ENCODE assay signal across 8 cellular contexts in the genomic region with DNA sequence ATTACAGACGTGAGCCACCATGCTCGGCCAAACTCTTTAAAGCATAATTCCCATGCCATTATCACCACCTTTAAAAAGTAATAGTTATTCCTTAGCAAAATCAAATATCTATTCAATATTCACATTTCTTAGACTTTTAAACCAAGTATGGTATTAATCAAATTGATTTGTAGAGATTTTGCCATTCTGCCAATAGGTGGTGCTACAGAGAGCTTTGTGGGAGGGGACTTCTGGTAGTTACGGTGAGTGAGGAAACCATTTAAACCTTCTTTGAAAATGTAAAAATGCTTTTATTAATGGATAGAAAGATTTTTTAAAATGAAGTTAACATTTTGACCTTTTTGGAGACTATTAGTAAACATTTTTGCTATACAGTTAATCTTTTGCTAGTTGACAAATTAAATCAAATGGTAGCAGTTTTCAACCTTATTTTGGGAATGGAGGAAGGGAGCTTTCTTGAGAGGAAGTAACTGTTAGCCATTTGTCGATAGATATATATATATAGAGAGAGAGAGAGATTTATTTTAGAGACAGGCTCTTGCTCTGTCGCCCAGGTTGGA. TPM values are rescaled to one million over a fixed set of nuclear protein-coding genes. Genes with fewer than 3 reads are reported as not detected.
DNase-seq lines count a peak whose midpoint lies in the region; ATAC-seq and TF ChIP-seq lines count a peak whose summit lies in the region.

No MANE protein-coding gene starts in this region.

- H3K27ac ChIP-seq in RWPE2 (ENCODE audit: poor library complexity, severe bottlenecking): no peak overlapping the region
- H3K27ac ChIP-seq in esophagus squamous epithelium: no peak overlapping the region
- no peak overlapping the region for H3K27ac ChIP-seq in spleen

- TF ChIP-seq POLR2A in esophagus squamous epithelium (IDR thresholded peaks at IDR 0.05) (no peak), spleen (IDR thresholded peaks at IDR 0.05) (no peak)

- peaks cover 14% of the 10 kb centered on the region for H3K36me3 ChIP-seq in RWPE2 (ENCODE audit: low read depth)
- peaks cover 4 to 98% (median 25%) of the 10 kb centered on the region in 3 donors for H3K36me3 ChIP-seq in esophagus squamous epithelium
- peaks cover 0 to 96% (median 59%) of the 10 kb centered on the region in 6 donors for H3K36me3 ChIP-seq in spleen

- peaks cover 10% of the 10 kb centered on the region for H3K36me3 Mint-ChIP-seq in HFFc6 (ENCODE audit: low read depth)

- TF ChIP-seq CTCF in HFFc6 (IDR thresholded peaks at IDR 0.05): peak; percentile 73
- peak; percentile 41 for TF ChIP-seq CTCF in RWPE2 (IDR thresholded peaks at IDR 0.05; ENCODE audit: poor library complexity, severe bottlenecking)
- TF ChIP-seq CTCF in esophagus squamous epithelium (IDR thresholded peaks at IDR 0.05): peak in 4 of 6 experiments; percentile 24 to 44 (median 33)
- TF ChIP-seq CTCF in spleen (IDR thresholded peaks at IDR 0.05 in 8 of 11, conservative IDR thresholded peaks at IDR 0.05 in 3 of 11): peak in 10 of 11 experiments; percentile 9 to 64 (median 46)

- H3K4me1 Mint-ChIP-seq in HFFc6 (ENCODE audit: low read depth): no peaks in the 10 kb centered on the region

- 76 to 83% methylated on average over 5 of the region's 5 CpGs for WGBS in esophagus squamous epithelium, 2 donors
- WGBS in spleen, 5 donors: 58 to 75% (median 64%) methylated on average over 5 of the region's 5 CpGs

- H3K4me1 ChIP-seq in RWPE2 (ENCODE audit: insufficient read depth, poor library complexity, severe bottlenecking) (no peaks in the 10 kb centered on the region), esophagus squamous epithelium (no peaks in the 10 kb centered on the region), spleen (peaks cover 0 to 9% (median 0%) of the 10 kb centered on the region in 6 donors)

- H3K4me3 ChIP-seq in RWPE2 (ENCODE audit: severe bottlenecking) (no peak overlapping the region), esophagus squamous epithelium (no peak overlapping the region), spleen (peak overlapping the region in 1 of 8 donors; percentile 28)

- DNase-seq in activated gamma-delta T cell treated with Interleukin-2 at 50 U/mL for 16 hours: peak; percentile 9
- no peak for DNase-seq in activated gamma-delta T cell (lab: John Stamatoyannopoulos, UW)
- peak; percentile 28 for DNase-seq in HFFc6
- no peak for DNase-seq in RWPE2 (ENCODE audit: low spot score)
- DNase-seq in esophagus squamous epithelium (lab: John Stamatoyannopoulos, UW): no peak
- DNase-seq in spleen: no peak
- DNase-seq in HK-2 (ENCODE audit: unreplicated experiment): no peak

- intact Hi-C loops in esophagus squamous epithelium (cut with DNase I): no loop called here
- intact Hi-C loops in spleen (cut with DNase I; ENCODE audit: low total_unique reads): no loop called here

- ATAC-seq in RWPE2 (ENCODE audit: low read depth) (no peak), GM18517 (IDR thresholded peaks at IDR 0.05; ENCODE audit: unreplicated experiment) (no peak)

- H3K4me3 Mint-ChIP-seq in HFFc6: no peak overlapping the region

- H3K9me3 Mint-ChIP-seq in HFFc6: no peaks in the 10 kb centered on the region

- no peak overlapping the region for H3K27ac Mint-ChIP-seq in HFFc6

- H3K27me3 ChIP-seq in RWPE2 (ENCODE audit: insufficient read depth, poor library complexity, severe bottlenecking) (no peaks in the 10 kb centered on the region), esophagus squamous epithelium (no peaks in the 10 kb centered on the region), spleen (replicated peaks in 1 of 7) (no peaks in the 10 kb centered on the region)

- H3K27me3 Mint-ChIP-seq in HFFc6 (ENCODE audit: insufficient read depth): no peaks in the 10 kb centered on the region; the same call in 1 of the 2 replicates

- H3K9me3 ChIP-seq in RWPE2 (ENCODE audit: severe bottlenecking) (no peaks in the 10 kb centered on the region), esophagus squamous epithelium (no peaks in the 10 kb centered on the region), spleen (no peaks in the 10 kb centered on the region)

RNA-seq across cellular contexts. Expression of gene IARS2, which starts 19.3 kb away (rescaled TPM):
- total RNA-seq in HFFc6 (2021; fragmentation: NEBNext Ultra II Directional; extraction: Animal tissue kit (Norgen Biotek cat#: 25700)): 10 to 100 TPM; 81.6 to 95.2 (median 90.5) TPM
- 10 to 100 TPM; 43.6 to 85.1 (median 61.7) TPM for total RNA-seq in esophagus squamous epithelium
- 10 to 100 TPM; 38.7 to 52.8 (median 41.6) TPM for total RNA-seq in spleen
- polyA plus RNA-seq in spleen: 10 to 100 TPM; 16.0 to 25.2 (median 20.1) TPM

RNA-seq across cellular contexts. Expression of gene BPNT1, which starts 23.6 kb away (rescaled TPM):
- 10 to 100 TPM; 22.0 to 28.1 (median 25.0) TPM for total RNA-seq in HFFc6 (2021; fragmentation: NEBNext Ultra II Directional; extraction: Animal tissue kit (Norgen Biotek cat#: 25700))
- 10 to 100 TPM; 18.1 to 37.3 (median 23.3) TPM for total RNA-seq in esophagus squamous epithelium
- 10 to 100 TPM; 15.9 to 25.8 (median 19.9) TPM for total RNA-seq in spleen
- 10 to 100 TPM; 15.3 to 25.5 (median 16.3) TPM for polyA plus RNA-seq in spleen

Comparison
In these comparisons a context has a peak if more than half of its experiments do, and no peak if none do; other contexts are left out.
1. DNase-seq: peak in activated gamma-delta T cell treated with Interleukin-2 at 50 U/mL for 16 hours (single experiment) and HFFc6 (single experiment); none in activated gamma-delta T cell (single experiment), RWPE2 (single experiment), esophagus squamous epithelium (single experiment), spleen (single experiment) and HK-2 (single experiment).
2. Peak in every context shown above with its lines, with median percentiles within 50 percentile points of each other: CTCF ChIP-seq.